Comparison of ENCODE assay signal across 30 cellular contexts in genomic region chrX:1610736-1611135, GRCh38. TPM values are rescaled to one million over a fixed set of nuclear protein-coding genes. Genes with fewer than 3 reads are reported as not detected.
"Had no signal": no experiment of that assay in that cellular context is flagged by ENCODE, and none has a peak within 500 bp of the region (broad histone marks: within the 10 kb centered on the region; RNA-seq: fewer than 3 reads in every experiment).

No MANE protein-coding gene starts in this region.

- H3K9me3 Mint-ChIP-seq: mesothelial cell of epicardium; naive B cell; natural killer cell treated with Interleukin-12 subunit alpha and Interleukin-12 subunit beta and Interleukin-15 and Interleukin-18, amount 100 ng/mL, for 72 hours; stimulated activated naive CD8-positive, alpha-beta T cell treated with anti-CD3 and anti-CD28 coated beads, Interleukin-15, amount 100 ng/mL, for 72 hours had no signal

- H3K4me3 ChIP-seq: gastrocnemius medialis, hepatocyte, lung, mucosa of descending colon, ovary, psoas muscle, sigmoid colon, suprapubic skin, transverse colon had no signal

- H3K4me3 Mint-ChIP-seq: mesothelial cell of epicardium; natural killer cell treated with Interleukin-12 subunit alpha and Interleukin-12 subunit beta and Interleukin-15 and Interleukin-18, amount 100 ng/mL, for 72 hours; stimulated activated naive CD8-positive, alpha-beta T cell treated with anti-CD3 and anti-CD28 coated beads, Interleukin-15, amount 100 ng/mL, for 72 hours had no signal

- H3K27ac ChIP-seq: gastrocnemius medialis, hepatocyte, ovary, psoas muscle, sigmoid colon, suprapubic skin, transverse colon had no signal

- H3K9me3 ChIP-seq: gastrocnemius medialis, heart left ventricle, mucosa of descending colon, ovary, psoas muscle, sigmoid colon, suprapubic skin, transverse colon had no signal

- H3K27me3 ChIP-seq: gastrocnemius medialis, heart left ventricle, hepatocyte, ovary, sigmoid colon, suprapubic skin, transverse colon had no signal

- H3K27ac Mint-ChIP-seq: mesothelial cell of epicardium; natural killer cell treated with Interleukin-12 subunit alpha and Interleukin-12 subunit beta and Interleukin-15 and Interleukin-18, amount 100 ng/mL, for 72 hours had no signal

- H2AFZ ChIP-seq: hepatocyte had no signal

- DNase-seq: cerebellar nuclear complex; cortex of kidney; effector CD4-positive, alpha-beta T cell; foreskin fibroblast; gastrocnemius medialis; heart left ventricle; kidney; mesenchymal stem cell; mucosa of descending colon; naive B cell; occipital lobe; ovary; right cardiac atrium; sigmoid colon; stimulated activated CD4-positive, alpha-beta T cell treated with anti-CD3 and anti-CD28 coated beads, Interleukin-2, amount 100 ng/mL, for 24 hours; stimulated activated CD4-positive, alpha-beta T cell treated with anti-CD3 and anti-CD28 coated beads, Interleukin-4, amount 100 ng/mL, for 24 hours; stimulated activated naive CD4-positive, alpha-beta T cell; stimulated activated naive CD8-positive, alpha-beta T cell treated with anti-CD3 and anti-CD28 coated beads, Interleukin-15, amount 100 ng/mL, for 72 hours; transverse colon had no signal

- H3K36me3 ChIP-seq: gastrocnemius medialis, heart left ventricle, ovary, sigmoid colon, suprapubic skin, transverse colon had no signal

- H3K27me3 Mint-ChIP-seq: naive B cell; natural killer cell treated with Interleukin-12 subunit alpha and Interleukin-12 subunit beta and Interleukin-15 and Interleukin-18, amount 100 ng/mL, for 72 hours; stimulated activated naive CD8-positive, alpha-beta T cell treated with anti-CD3 and anti-CD28 coated beads, Interleukin-15, amount 100 ng/mL, for 72 hours had no signal

- ATAC-seq: gastrocnemius medialis; left lobe of liver; mucosa of descending colon; psoas muscle; right cardiac atrium; stimulated activated naive CD8-positive, alpha-beta T cell treated with anti-CD3 and anti-CD28 coated beads, Interleukin-15, amount 100 ng/mL, for 72 hours had no signal

- H3K4me1 ChIP-seq: gastrocnemius medialis, heart left ventricle, psoas muscle, sigmoid colon, suprapubic skin, transverse colon had no signal

- H3K79me2 ChIP-seq: hepatocyte had no signal

- H3K4me1 Mint-ChIP-seq: mesothelial cell of epicardium; stimulated activated naive CD8-positive, alpha-beta T cell treated with anti-CD3 and anti-CD28 coated beads, Interleukin-15, amount 100 ng/mL, for 72 hours had no signal

- H3K4me2 ChIP-seq: hepatocyte had no signal

- H3K36me3 Mint-ChIP-seq: natural killer cell treated with Interleukin-12 subunit alpha and Interleukin-12 subunit beta and Interleukin-15 and Interleukin-18, amount 100 ng/mL, for 72 hours had no signal

RNA-seq across cellular contexts. Expression of gene ASMT, which starts 4.1 kb away (rescaled TPM):
- total RNA-seq: dermis microvascular lymphatic vessel endothelial cell, gastrocnemius medialis, heart left ventricle, hepatocyte, left lobe of liver, liver, renal cortical epithelial cell, right cardiac atrium, sigmoid colon, skeletal muscle tissue, transverse colon had no signal
